In the genomic region with DNA sequence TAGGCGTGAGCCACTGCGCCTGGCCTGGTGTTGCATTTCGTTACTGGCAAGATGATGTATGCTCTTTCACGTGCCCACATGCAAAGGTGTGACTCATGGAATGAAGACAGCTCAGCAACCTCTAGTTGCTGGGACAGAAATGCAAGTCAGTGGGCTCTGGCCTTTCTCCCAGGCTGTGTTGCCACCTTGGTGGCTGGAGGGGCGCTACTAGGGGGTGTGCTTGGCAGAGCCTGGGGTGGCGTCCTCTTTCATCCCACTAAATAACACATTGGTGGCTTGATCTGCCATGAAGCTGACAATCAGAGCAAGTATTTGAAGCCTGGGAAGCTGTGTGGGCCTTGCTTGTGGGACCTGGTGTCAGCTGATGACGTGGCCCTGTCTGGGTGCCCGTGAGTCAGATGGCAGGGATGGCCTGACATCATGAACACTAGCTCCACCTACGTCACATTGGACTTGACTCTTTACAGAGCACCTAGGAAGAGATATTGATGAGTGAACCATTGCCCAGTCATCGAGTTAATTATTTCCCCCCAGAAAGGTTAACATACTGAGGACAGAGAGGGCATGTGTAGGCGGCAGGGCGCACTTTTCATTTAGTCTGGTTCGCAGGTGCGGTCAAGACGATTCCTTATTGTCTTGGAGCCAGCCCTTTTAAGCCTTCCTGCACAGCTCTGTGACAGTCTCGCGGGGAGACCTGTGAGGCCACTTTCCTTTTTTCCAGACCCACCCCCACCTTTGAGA, we compare ENCODE assay signal across 8 cellular contexts. TPM values are rescaled to one million over a fixed set of nuclear protein-coding genes. Genes with fewer than 3 reads are reported as not detected.
DNase-seq lines count a peak whose midpoint lies in the region; ATAC-seq and TF ChIP-seq lines count a peak whose summit lies in the region.

No MANE protein-coding gene starts in this region.

- intact Hi-C loops in Panc1 (cut with micrococcal nuclease; ENCODE audit: unreplicated experiment) (loop anchor here (5.0 to 10.0 kb wide), 4 partner anchors 249 to 859 kb away; no protein-coding TSS in a partner anchor), mammary epithelial cell (cut with micrococcal nuclease) (loop anchor here (1.0 to 5.0 kb wide), 9 partner anchors 41 to 1447 kb away; a partner anchor contains a TSS), sciatic nerve (cut with DNase I) (loop anchor here (10.0 kb wide), 1 partner anchor 579 kb away; no protein-coding TSS in a partner anchor)

- no peak overlapping the region for H3K23ac ChIP-seq in trophoblast cell (ENCODE audit: low read length)

- H4K12ac ChIP-seq in trophoblast cell (ENCODE audit: low read depth, low read length), result no peak overlapping the region

- ATAC-seq in Panc1 (no peak; the same call in 1 of the 2 replicates), HG02798 (IDR thresholded peaks at IDR 0.05; ENCODE audit: poor library complexity, unreplicated experiment) (no peak), sciatic nerve (no peak)

- H2BK5ac ChIP-seq in trophoblast cell (ENCODE audit: low read depth, low read length, poor library complexity), result no peak overlapping the region

- in situ Hi-C loops in Panc1 (cut with HindIII; ENCODE audit: low pct_unique_long_range_greater_than_20kb, low sequenced_read_pairs), result no loop called here
- in situ Hi-C loops in mammary epithelial cell (cut with MboI; ENCODE audit: low sequenced_read_pairs in 2 of 2), result loop anchor here in 1 of 2 donors (25.0 kb wide), 2 partner anchors 582 to 857 kb away; no protein-coding TSS in a partner anchor

- H4K91ac ChIP-seq in trophoblast cell (ENCODE audit: low read depth, low read length), result no peak overlapping the region

- peak overlapping the region; percentile 44; the same call in 1 of the 2 replicates for H3K27ac ChIP-seq in Panc1 (ENCODE audit: low read length)
- H3K27ac ChIP-seq in mammary epithelial cell (ENCODE audit: insufficient read depth, low read depth, low read length), result no peak overlapping the region
- no peak overlapping the region for H3K27ac ChIP-seq in trophoblast cell (ENCODE audit: low read depth, low read length)

- H3K18ac ChIP-seq in trophoblast cell (ENCODE audit: low read length), result no peak overlapping the region

- H3K4me3 ChIP-seq in Panc1 (ENCODE audit: low read depth in 2 of 2, low read length in 2 of 2) (no peak overlapping the region), mammary epithelial cell (replicated peaks in 1 of 3; ENCODE audit: insufficient read depth in 1 of 3, low read depth in 2 of 3, low read length in 3 of 3) (no peak overlapping the region), trophoblast cell (ENCODE audit: low read depth, low read length) (no peak overlapping the region)

- H3K27me3 ChIP-seq in Panc1 (ENCODE audit: control insufficient read depth, insufficient read depth, low read length), result no peaks in the 10 kb centered on the region
- no peaks in the 10 kb centered on the region for H3K27me3 ChIP-seq in mammary epithelial cell (ENCODE audit: insufficient read depth, low read length)
- peaks cover 12% of the 10 kb centered on the region for H3K27me3 ChIP-seq in trophoblast cell (ENCODE audit: insufficient read depth, low read length)

- H3K36me3 ChIP-seq in Panc1 (ENCODE audit: control insufficient read depth, insufficient read depth, low read length) (no peaks in the 10 kb centered on the region), mammary epithelial cell (ENCODE audit: insufficient read depth, low read length) (no peaks in the 10 kb centered on the region), trophoblast cell (ENCODE audit: control insufficient read depth in 1 of 2, insufficient read depth in 2 of 2, low read length in 2 of 2) (no peaks in the 10 kb centered on the region)

- dilution Hi-C loops in mammary epithelial cell (cut with HindIII; ENCODE audit: low sequenced_read_pairs), result no loop called here

- H2AK5ac ChIP-seq in trophoblast cell (ENCODE audit: low read length), result no peak overlapping the region

- POLR2A ChIA-PET in Panc1 (lab: Charles Lee), result interaction anchor here (0.5 kb wide), 1 partner anchor 235 kb away, joined by 6 read pairs; no protein-coding TSS in a partner anchor

- H2AFZ ChIP-seq in mammary epithelial cell (ENCODE audit: low read depth, low read length) (peak overlapping the region; percentile 43), trophoblast cell (ENCODE audit: insufficient read depth, low read length, poor library complexity) (no peak overlapping the region)

- peak; percentile 66 for DNase-seq in ELR (ENCODE audit: low read depth)
- DNase-seq in Panc1 (ENCODE audit: low read depth, low spot score), result no peak
- peak; percentile 73 for DNase-seq in mammary epithelial cell
- peak; percentile 57 to 58 for DNase-seq in trophoblast cell
- no peak for DNase-seq in amygdala (lab: John Stamatoyannopoulos, UW)
- DNase-seq in sciatic nerve (ENCODE audit: low spot score), result no peak
- no peak for DNase-seq in KG1 (lab: John Stamatoyannopoulos, UW)

- H3K9ac ChIP-seq in mammary epithelial cell (ENCODE audit: insufficient read depth, low read length), result no peak overlapping the region
- no peak overlapping the region for H3K9ac ChIP-seq in trophoblast cell (ENCODE audit: low read length)

- H3K4me2 ChIP-seq in mammary epithelial cell (ENCODE audit: insufficient read depth, low read depth, low read length) (no peak overlapping the region), trophoblast cell (ENCODE audit: low read length) (no peak overlapping the region)

- H3K9me3 ChIP-seq in Panc1 (ENCODE audit: control insufficient read depth, insufficient read depth, low read depth, low read length) (no peaks in the 10 kb centered on the region), mammary epithelial cell (replicated peaks; ENCODE audit: insufficient read depth, low read length) (no peaks in the 10 kb centered on the region), trophoblast cell (ENCODE audit: insufficient read depth, low read depth, low read length) (peaks cover 4% of the 10 kb centered on the region)

- CTCF ChIA-PET in Panc1 (lab: Charles Lee) (no interaction called here), mammary epithelial cell (lab: Charles Lee; ENCODE audit: low non-redundant PET) (interaction anchor here (0.6 to 1.1 kb wide), 4 partner anchors 50 to 386 kb away, joined by 4 to 12 read pairs (median 6); no protein-coding TSS in a partner anchor)

- no peak overlapping the region for H2BK12ac ChIP-seq in trophoblast cell (ENCODE audit: low read length)

- TF ChIP-seq CTCF in Panc1 (IDR thresholded peaks at IDR 0.05), result no peak
- TF ChIP-seq CTCF in mammary epithelial cell (conservative IDR thresholded peaks at IDR 0.05 in 1 of 2, IDR thresholded peaks at IDR 0.05 in 1 of 2; ENCODE audit: extremely low read depth in 1 of 2, insufficient read depth in 1 of 2, low read depth in 1 of 2, low read length in 2 of 2), result no peak

- H4K20me1 ChIP-seq in mammary epithelial cell (ENCODE audit: insufficient read depth, low read length), result no peaks in the 10 kb centered on the region

- no peak overlapping the region for H3K4ac ChIP-seq in trophoblast cell (ENCODE audit: low read depth, low read length)

- no peak overlapping the region for H3K14ac ChIP-seq in trophoblast cell (ENCODE audit: low read length)

- H3K79me2 ChIP-seq in mammary epithelial cell (ENCODE audit: insufficient read depth, low read length) (no peaks in the 10 kb centered on the region), trophoblast cell (ENCODE audit: control insufficient read depth, insufficient read depth, low read length, poor library complexity) (no peaks in the 10 kb centered on the region)

- BruUV-seq in Panc1 (replicated peaks; lab: Mats Ljungman, UMichigan) (no TSS peak), mammary epithelial cell (replicated peaks; lab: Mats Ljungman, UMichigan) (no TSS peak)

- H3K4me1 ChIP-seq in Panc1 (ENCODE audit: control insufficient read depth, insufficient read depth, low read length) (peaks cover 12% of the 10 kb centered on the region), mammary epithelial cell (ENCODE audit: insufficient read depth, low read length) (peaks cover 18% of the 10 kb centered on the region), trophoblast cell (ENCODE audit: control insufficient read depth in 1 of 2, insufficient read depth in 2 of 2, low read length in 2 of 2) (peaks cover 7% of the 10 kb centered on the region in 2 experiments)

- H3K79me1 ChIP-seq in trophoblast cell (ENCODE audit: low read length), result peaks cover 2% of the 10 kb centered on the region

- H4K8ac ChIP-seq in trophoblast cell (ENCODE audit: low read depth, low read length), result no peak overlapping the region

- WGBS in mammary epithelial cell (ENCODE audit: low coverage, missing lambda C conversion rate), result 61% methylated on average over 11 of the region's 17 CpGs
- WGBS in trophoblast cell (ENCODE audit: extremely low coverage, insufficient coverage, insufficient read length), result no CpG with 5 or more reads among the region's 17 CpGs

- H2BK120ac ChIP-seq in trophoblast cell (ENCODE audit: insufficient read depth, low read length, poor library complexity), result no peak overlapping the region

RNA-seq across cellular contexts. Expression of a gene that starts 49.0 kb away (rescaled TPM):
- total RNA-seq in Panc1 (2021; ENCODE audit: unreplicated experiment), result 2.5 TPM
- polyA plus RNA-seq in Panc1 (2012; ENCODE audit: insufficient read length), result 3.0 TPM
- total RNA-seq in mammary epithelial cell, result 1 to 10 TPM; 2.8 to 3.5 TPM
- polyA plus RNA-seq in mammary epithelial cell, result 1.3 TPM
- polyA minus RNA-seq in mammary epithelial cell, result not detected
- 3.1 and 3.5 TPM in 2 replicates for polyA plus RNA-seq in trophoblast cell (2013)
- 7.8 TPM for total RNA-seq in sciatic nerve

Comparison
In these comparisons a context has a peak if more than half of its experiments do, and no peak if none do; other contexts are left out.
1. DNase-seq: peak in ELR (single experiment), mammary epithelial cell (single experiment) and trophoblast cell (2 of 2); none in Panc1 (single experiment), amygdala (0 of 56), sciatic nerve (single experiment) and KG1 (single experiment).